13 cellular contexts compared by ENCODE assay signal in genomic region chr5:156893517-156893916, GRCh38.
DNase-seq lines count a peak whose midpoint lies in the region; ATAC-seq and FAIRE-seq lines count a peak whose summit lies in the region.
"Had no signal": no experiment of that assay in that cellular context is flagged by ENCODE, and none has a peak within 500 bp of the region (broad histone marks: within the 10 kb centered on the region; RNA-seq: fewer than 3 reads in every experiment).

No MANE protein-coding gene starts in this region.

- peaks cover 37% of the 10 kb centered on the region for H3K4me1 Mint-ChIP-seq in T-helper 2 cell treated with Interferon-gamma antibody and Interleukin-4, amounts not matched to agents 5 μg/mL and 100 μg/mL, for 36 hours (ENCODE audit: low read depth)

- DNase-seq in GM18507 (ENCODE audit: extremely low spot score, insufficient read length, low read depth) (no peak), nucleus accumbens (lab: John Stamatoyannopoulos, UW) (no peak), NCI-H2081 treated with DMSO at 0.1 percent for 48 hours (lab: John Stamatoyannopoulos, UW) (no peak), HUDEP-2 (lab: John Stamatoyannopoulos, UW; ENCODE audit: unreplicated experiment in 76 of 76) (no peak), cerebellar cortex (ENCODE audit: low spot score) (no peak)
- no peak for DNase-seq in T-helper 2 cell treated with Interferon-gamma antibody and Interleukin-4, amounts not matched to agents 5 μg/mL and 100 μg/mL, for 36 hours (ENCODE audit: low spot score)
- DNase-seq: activated gamma-delta T cell treated with Interleukin-2 at 50 U/mL for 16 hours; effector CD4-positive, alpha-beta T cell; mucosa of descending colon; NCI-H446 treated with DMSO at 0.1 percent for 48 hours had no signal

- peaks cover 11% of the 10 kb centered on the region for H3K9me3 Mint-ChIP-seq in T-helper 2 cell treated with Interferon-gamma antibody and Interleukin-4, amounts not matched to agents 5 μg/mL and 100 μg/mL, for 36 hours

- H3K27ac Mint-ChIP-seq in T-helper 2 cell treated with Interferon-gamma antibody and Interleukin-4, amounts not matched to agents 5 μg/mL and 100 μg/mL, for 36 hours: peak overlapping the region; percentile 86

- peak; percentile 92 for FAIRE-seq in GM18507 (lab: Jason Lieb, UNC)
- FAIRE-seq: HTR-8/SVneo had no signal

- no peaks in the 10 kb centered on the region for H3K27me3 Mint-ChIP-seq in T-helper 2 cell treated with Interferon-gamma antibody and Interleukin-4, amounts not matched to agents 5 μg/mL and 100 μg/mL, for 36 hours (ENCODE audit: low read depth)

- H3K36me3 Mint-ChIP-seq in T-helper 2 cell treated with Interferon-gamma antibody and Interleukin-4, amounts not matched to agents 5 μg/mL and 100 μg/mL, for 36 hours (ENCODE audit: low read depth): peaks cover 9% of the 10 kb centered on the region

- peak overlapping the region; percentile 50 for H3K4me3 Mint-ChIP-seq in T-helper 2 cell treated with Interferon-gamma antibody and Interleukin-4, amounts not matched to agents 5 μg/mL and 100 μg/mL, for 36 hours

- ATAC-seq in GM21367 (IDR thresholded peaks at IDR 0.05; ENCODE audit: unreplicated experiment) (peak; percentile 73), HG03097 (IDR thresholded peaks at IDR 0.05; ENCODE audit: low FRiP score, unreplicated experiment) (peak; percentile 58)
- ATAC-seq: mucosa of descending colon had no signal
